ENCODE assay signal across 15 cellular contexts in the genomic region with DNA sequence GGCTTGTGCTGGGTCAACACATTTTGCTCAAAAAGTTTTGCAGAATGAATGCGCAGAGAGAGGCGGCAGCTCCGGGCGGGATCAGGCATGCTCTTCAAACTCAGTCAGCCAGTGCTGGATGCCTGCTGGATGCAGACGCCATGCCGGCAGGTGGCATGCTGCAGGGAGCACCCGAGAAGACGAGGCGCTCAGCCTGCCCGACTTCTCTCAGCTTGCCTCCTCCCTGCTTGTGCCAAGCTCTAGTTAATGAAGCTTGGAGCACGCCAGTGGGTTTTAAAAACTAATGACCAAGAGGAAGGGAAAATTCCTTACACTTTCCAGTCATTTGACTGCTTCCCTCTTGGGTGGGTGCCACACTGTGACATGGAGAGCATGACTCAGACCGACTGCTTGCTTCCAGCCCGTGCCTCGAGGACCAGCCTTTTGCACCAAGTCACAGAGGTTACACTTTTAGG. TPM values are rescaled to one million over a fixed set of nuclear protein-coding genes. Genes with fewer than 3 reads are reported as not detected.
DNase-seq lines count a peak whose midpoint lies in the region; ATAC-seq, FAIRE-seq and TF ChIP-seq lines count a peak whose summit lies in the region.
"Had no signal": no experiment of that assay in that cellular context is flagged by ENCODE, and none has a peak within 500 bp of the region (broad histone marks: within the 10 kb centered on the region; RNA-seq: fewer than 3 reads in every experiment).

No MANE protein-coding gene starts in this region.

- POLR2A ChIA-PET in A673 (lab: Charles Lee; ENCODE audit: low non-redundant PET) = no interaction called here

- H3K4me2 ChIP-seq in keratinocyte (ENCODE audit: control insufficient read depth, extremely low read depth, insufficient read depth, low read depth, low read length) = peak overlapping the region; percentile 22
- H3K4me2 ChIP-seq: GM23338 had no signal

- H3K27ac ChIP-seq in A673 (ENCODE audit: low read depth, low read length, poor library complexity, severe bottlenecking) (no peak overlapping the region), keratinocyte (ENCODE audit: control insufficient read depth, insufficient read depth, low read length) (no peak overlapping the region)
- H3K27ac ChIP-seq: cardiac muscle cell, SK-N-MC had no signal

- no peaks in the 10 kb centered on the region for H3K9me3 ChIP-seq in A673 (ENCODE audit: low read depth, low read length, poor library complexity, severe bottlenecking)
- no peaks in the 10 kb centered on the region for H3K9me3 ChIP-seq in keratinocyte (ENCODE audit: control insufficient read depth, low read depth, low read length)

- peaks cover 28% of the 10 kb centered on the region for H3K27me3 ChIP-seq in A673 (replicated peaks; ENCODE audit: insufficient read depth, low read depth, low read length, poor library complexity)
- H3K27me3 ChIP-seq in keratinocyte (ENCODE audit: control insufficient read depth, extremely low read depth, insufficient read depth, low read length) = peaks cover 13% of the 10 kb centered on the region

- DNase-seq in A673 (ENCODE audit: low spot score) (peak; percentile 32), EH (ENCODE audit: low read depth) (peak; percentile 71), RCC 7860 (ENCODE audit: low spot score) (peak; percentile 3), keratinocyte (ENCODE audit: low read depth, low spot score) (no peak), activated T-cell treated with anti-CD3 and anti-CD28 coated beads for 4 hours (no peak), T-helper 2 cell (no peak)
- DNase-seq: activated CD8-positive, alpha-beta memory T cell treated with anti-CD3 and anti-CD28 coated beads, Interleukin-2, amount 10 ng/mL, durations not matched to agents 7 days and 5 days; CD8-positive, alpha-beta T cell; NCI-H2107; stimulated activated CD4-positive, alpha-beta T cell treated with anti-CD3 and anti-CD28 coated beads, Interleukin-15, amount 100 ng/mL, for 24 hours had no signal

- no peaks in the 10 kb centered on the region for H3K36me3 ChIP-seq in A673 (ENCODE audit: insufficient read depth, low read length, poor library complexity, severe bottlenecking)
- H3K36me3 ChIP-seq in keratinocyte (ENCODE audit: control insufficient read depth in 2 of 2, extremely low read depth in 1 of 2, insufficient read depth in 2 of 2, low read length in 2 of 2) = no peaks in the 10 kb centered on the region
- H3K36me3 ChIP-seq: cardiac muscle cell had no signal

- ATAC-seq in GM21825 (IDR thresholded peaks at IDR 0.05; ENCODE audit: unreplicated experiment) = no peak
- no peak for ATAC-seq in GM19351 (IDR thresholded peaks at IDR 0.05; ENCODE audit: unreplicated experiment)
- ATAC-seq: activated CD8-positive, alpha-beta memory T cell treated with anti-CD3 and anti-CD28 coated beads, Interleukin-2, amount 10 ng/mL, durations not matched to agents 7 days and 5 days; CD8-positive, alpha-beta T cell; GM23338 had no signal

- H4K20me1 ChIP-seq in keratinocyte (ENCODE audit: control insufficient read depth, extremely low read depth, insufficient read depth, low read length) = no peaks in the 10 kb centered on the region

- intact Hi-C loops in A673 (cut with micrococcal nuclease; ENCODE audit: unreplicated experiment) = loop anchor here (10.0 kb wide), 1 partner anchor 322 kb away; no protein-coding TSS in a partner anchor

- H3K9me1 ChIP-seq in keratinocyte (ENCODE audit: control insufficient read depth, extremely low read depth, insufficient read depth, low read length) = no peaks in the 10 kb centered on the region

- FAIRE-seq in RCC 7860 (lab: Jason Lieb, UNC) (no peak), keratinocyte (lab: Jason Lieb, UNC) (no peak)

- no TSS peak for BruUV-seq in A673 (replicated peaks; lab: Mats Ljungman, UMichigan)

- no peaks in the 10 kb centered on the region for H3K4me1 ChIP-seq in A673 (ENCODE audit: insufficient read depth, low read length, poor library complexity, severe bottlenecking)
- peaks cover 4% of the 10 kb centered on the region for H3K4me1 ChIP-seq in keratinocyte (ENCODE audit: control insufficient read depth, extremely low read depth, insufficient read depth, low read length)

- H2AFZ ChIP-seq in keratinocyte (ENCODE audit: control insufficient read depth, low read length) = no peak overlapping the region
- H2AFZ ChIP-seq: GM23338 had no signal

- dilution Hi-C loops in keratinocyte (cut with MboI; ENCODE audit: extremely low pct_ligation_motif_present, low sequenced_read_pairs) = no loop called here

- no peak overlapping the region for H3K9ac ChIP-seq in keratinocyte (ENCODE audit: control insufficient read depth, extremely low read depth, insufficient read depth, low read length)

- no peak for TF ChIP-seq CTCF in A673 (conservative IDR thresholded peaks at IDR 0.05; ENCODE audit: low read depth, low read length)
- peak in 2 of 3 experiments; percentile 34 to 50 for TF ChIP-seq CTCF in keratinocyte (optimal IDR thresholded peaks at IDR 0.05 in 1 of 3, IDR thresholded peaks at IDR 0.05 in 1 of 3, conservative IDR thresholded peaks at IDR 0.05 in 1 of 3; ENCODE audit: extremely low read depth in 1 of 3, insufficient read depth in 2 of 3, low read length in 3 of 3)

- H3K79me2 ChIP-seq in keratinocyte (ENCODE audit: control insufficient read depth, insufficient read depth, low read length) = no peaks in the 10 kb centered on the region

- CTCF ChIA-PET in A673 (lab: Charles Lee) = interaction anchor here (0.6 kb wide), 1 partner anchor 51 kb away, joined by 4 read pairs; no protein-coding TSS in a partner anchor

- H3K4me3 ChIP-seq in A673 (ENCODE audit: low read depth, low read length, poor library complexity, severe bottlenecking) (no peak overlapping the region), keratinocyte (ENCODE audit: control insufficient read depth in 2 of 3, extremely low read depth in 1 of 3, insufficient read depth in 2 of 3, low read depth in 1 of 3, low read length in 3 of 3) (no peak overlapping the region)
- H3K4me3 ChIP-seq: cardiac muscle cell, GM23338, SK-N-MC had no signal

RNA-seq across cellular contexts. Expression of a gene that starts 39.8 kb away (rescaled TPM):
- 0.15 TPM in 1 of 2 replicates, not detected in the other for total RNA-seq in A673 (2021)
- 0.08 to 0.12 TPM (median 0.10 TPM) in 3 replicates for polyA plus RNA-seq in keratinocyte
- polyA plus RNA-seq in keratinocyte (2011; ENCODE audit: low read depth) = 0.05 TPM
- polyA plus RNA-seq in keratinocyte (2011; cell fraction: cytosol; rRNA removed) = 0.05 TPM in 2 replicates
- polyA plus RNA-seq in keratinocyte (2011; cell fraction: nucleus; rRNA removed) = 0.19 and 0.23 TPM in 2 replicates
- 0.05 TPM in 1 of 2 replicates, not detected in the other for polyA plus RNA-seq in keratinocyte (2012; ENCODE audit: low replicate concordance)
- 0.13 to 0.98 TPM (median 0.20 TPM) in 3 replicates for polyA minus RNA-seq in keratinocyte
- not detected for polyA minus RNA-seq in keratinocyte (2011; cell fraction: cytosol; rRNA and poly(A)+ RNA removed)
- 0.11 and 0.23 TPM in 2 replicates for polyA minus RNA-seq in keratinocyte (2011; cell fraction: nucleus; rRNA and poly(A)+ RNA removed)
- total RNA-seq: activated CD8-positive, alpha-beta memory T cell treated with anti-CD3 and anti-CD28 coated beads, Interleukin-2, amount 10 ng/mL, durations not matched to agents 7 days and 5 days had no signal

Comparison
In these comparisons a context has a peak if more than half of its experiments do, and no peak if none do; other contexts are left out.
1. DNase-seq: peak in A673 (single experiment), EH (single experiment) and RCC 7860 (single experiment); none in keratinocyte (single experiment), activated T-cell treated with anti-CD3 and anti-CD28 coated beads for 4 hours (single experiment) and T-helper 2 cell (0 of 5).